In the genomic region with DNA sequence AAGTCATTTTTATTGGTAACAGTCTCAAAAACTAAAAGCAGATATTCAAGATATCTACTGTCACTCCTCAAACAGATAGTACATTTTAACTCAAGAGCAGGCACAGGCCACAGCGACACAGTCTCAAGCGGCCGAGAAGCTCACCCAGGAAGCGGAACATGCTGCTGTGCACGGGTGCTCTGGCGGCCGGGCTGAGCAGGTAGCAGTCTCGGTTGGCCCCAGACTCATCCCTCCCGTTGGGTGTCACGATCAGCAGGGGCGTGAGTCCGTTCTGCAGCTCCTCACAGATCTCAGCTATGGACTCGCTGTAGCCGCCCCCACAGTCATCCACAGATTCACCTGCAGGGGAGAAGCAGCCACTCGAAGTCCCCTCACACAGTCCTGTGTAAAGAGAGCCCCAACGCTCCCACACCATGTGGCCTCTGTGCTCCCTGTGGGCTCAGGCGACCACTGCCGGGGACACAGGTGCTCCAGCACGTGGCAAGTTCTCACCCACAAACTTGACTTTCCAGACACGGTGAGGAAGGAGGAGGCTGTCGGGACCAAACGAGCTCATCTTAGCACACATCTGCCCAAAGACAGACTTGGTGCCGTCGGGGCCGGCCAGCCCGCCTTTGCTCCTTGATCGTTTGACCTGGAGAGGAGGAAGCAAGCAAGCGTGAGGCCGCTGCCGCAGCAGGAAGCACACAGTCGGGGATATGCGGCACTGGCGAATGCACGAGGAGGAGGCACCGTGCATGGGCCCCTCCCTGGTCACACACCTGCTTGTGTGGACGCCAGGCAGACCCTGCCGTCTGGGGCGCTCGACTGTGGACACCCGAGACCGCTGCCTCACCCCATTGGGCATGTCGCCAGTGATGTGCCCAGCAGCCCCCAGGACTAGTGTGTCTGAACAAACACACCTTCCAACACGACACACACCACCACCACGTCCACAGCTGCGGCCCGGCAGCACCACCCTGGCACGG, we compare ENCODE assay signal across 23 cellular contexts. TPM values are rescaled to one million over a fixed set of nuclear protein-coding genes. Genes with fewer than 3 reads are reported as not detected.
DNase-seq lines count a peak whose midpoint lies in the region; ATAC-seq and TF ChIP-seq lines count a peak whose summit lies in the region.
"Had no signal": no experiment of that assay in that cellular context is flagged by ENCODE, and none has a peak within 500 bp of the region (broad histone marks: within the 10 kb centered on the region; RNA-seq: fewer than 3 reads in every experiment).

No MANE protein-coding gene starts in this region.

- no peaks in the 10 kb centered on the region for H3K4me1 ChIP-seq in endodermal cell (ENCODE audit: control insufficient read depth, insufficient read depth, low read length)
- H3K4me1 ChIP-seq in upper lobe of right lung, result no peaks in the 10 kb centered on the region
- H3K4me1 ChIP-seq in ovary (ENCODE audit: insufficient read depth), result no peaks in the 10 kb centered on the region

- H3K4me1 Mint-ChIP-seq in T-helper 1 cell treated with Interleukin-12 subunit alpha and Interleukin-12 subunit beta and Interleukin-4 antibody, amounts not matched to agents 30 μg/mL and 1 μg/mL, for 36 hours (ENCODE audit: low read depth), result no peaks in the 10 kb centered on the region
- H3K4me1 Mint-ChIP-seq in endodermal cell, result no peaks in the 10 kb centered on the region
- H3K4me1 Mint-ChIP-seq in nephron progenitor cell, result peaks cover 11% of the 10 kb centered on the region

- TF ChIP-seq EP300 in ovary (IDR thresholded peaks at IDR 0.05), result no peak

- H3K27me3 Mint-ChIP-seq in T-helper 1 cell treated with Interleukin-12 subunit alpha and Interleukin-12 subunit beta and Interleukin-4 antibody, amounts not matched to agents 30 μg/mL and 1 μg/mL, for 36 hours (ENCODE audit: low read depth), result no peaks in the 10 kb centered on the region
- H3K27me3 Mint-ChIP-seq in endodermal cell (ENCODE audit: insufficient read depth) (no peaks in the 10 kb centered on the region), nephron progenitor cell (ENCODE audit: low read depth, poor library complexity) (no peaks in the 10 kb centered on the region)

- no peaks in the 10 kb centered on the region for H3K9me3 ChIP-seq in endodermal cell (ENCODE audit: control insufficient read depth, low read length)
- no peaks in the 10 kb centered on the region for H3K9me3 ChIP-seq in upper lobe of right lung
- H3K9me3 ChIP-seq in ovary, result no peaks in the 10 kb centered on the region

- H3K27ac ChIP-seq in endodermal cell (ENCODE audit: low read depth, low read length), result no peak overlapping the region
- no peak overlapping the region for H3K27ac ChIP-seq in upper lobe of right lung
- H3K27ac ChIP-seq in ovary, result no peak overlapping the region
- H3K27ac ChIP-seq: 22Rv1, C4-2B, KMS-11 had no signal

- no peak overlapping the region for H3K9ac ChIP-seq in endodermal cell (ENCODE audit: extremely low read depth, low read length, poor library complexity, severe bottlenecking)
- H3K9ac ChIP-seq: KMS-11 had no signal

- TF ChIP-seq CTCF in endodermal cell (conservative IDR thresholded peaks at IDR 0.05), result no peak
- TF ChIP-seq CTCF in nephron progenitor cell (IDR thresholded peaks at IDR 0.05), result no peak
- TF ChIP-seq CTCF in upper lobe of right lung (IDR thresholded peaks at IDR 0.05), result no peak
- TF ChIP-seq CTCF in ovary (IDR thresholded peaks at IDR 0.05), result no peak

- 93 to 95% methylated on average over 35 to 47 of the region's 47 CpGs for WGBS in endodermal cell (ENCODE audit: insufficient coverage in 1 of 2, insufficient read length in 1 of 2), 2 experiments
- WGBS in ovary, 3 donors, result 90 to 92% (median 91%) methylated on average over 47 of the region's 47 CpGs

- no peak for DNase-seq in T-helper 1 cell
- peak; percentile 35 for DNase-seq in endodermal cell
- no peak for DNase-seq in nephron progenitor cell
- DNase-seq in upper lobe of right lung, result peak; percentile 55
- DNase-seq in NOMO-1 treated with dmso at 0.1 percent for 144 hours (lab: John Stamatoyannopoulos, UW; ENCODE audit: unreplicated experiment), result no peak
- DNase-seq in ovary, result no peak
- DNase-seq: AML-193, DMS 273 treated with DMSO at 0.1 percent for 48 hours, DND-41, HCEC 1CT, NCI-H1436, NCI-H1930, NCI-H446, NCI-H774, OCI-M1, SHP77 had no signal

- no peak for TF ChIP-seq POLR2A in ovary (IDR thresholded peaks at IDR 0.05)

- H3K27ac Mint-ChIP-seq in T-helper 1 cell treated with Interleukin-12 subunit alpha and Interleukin-12 subunit beta and Interleukin-4 antibody, amounts not matched to agents 30 μg/mL and 1 μg/mL, for 36 hours, result peak overlapping the region; percentile 71
- H3K27ac Mint-ChIP-seq in endodermal cell, result no peak overlapping the region
- peak overlapping the region; percentile 44 for H3K27ac Mint-ChIP-seq in nephron progenitor cell

- peaks cover 17% of the 10 kb centered on the region for H3K36me3 Mint-ChIP-seq in T-helper 1 cell treated with Interleukin-12 subunit alpha and Interleukin-12 subunit beta and Interleukin-4 antibody, amounts not matched to agents 30 μg/mL and 1 μg/mL, for 36 hours (ENCODE audit: low read depth)
- H3K36me3 Mint-ChIP-seq in endodermal cell (ENCODE audit: low read depth) (peaks cover 77% of the 10 kb centered on the region), nephron progenitor cell (ENCODE audit: low read depth) (peaks cover 58% of the 10 kb centered on the region)

- H3K4me3 Mint-ChIP-seq in T-helper 1 cell treated with Interleukin-12 subunit alpha and Interleukin-12 subunit beta and Interleukin-4 antibody, amounts not matched to agents 30 μg/mL and 1 μg/mL, for 36 hours, result no peak overlapping the region
- no peak overlapping the region for H3K4me3 Mint-ChIP-seq in endodermal cell
- no peak overlapping the region for H3K4me3 Mint-ChIP-seq in nephron progenitor cell

- H3K27me3 ChIP-seq in endodermal cell (ENCODE audit: control insufficient read depth, insufficient read depth, low read length, poor library complexity, severe bottlenecking), result no peaks in the 10 kb centered on the region
- no peaks in the 10 kb centered on the region for H3K27me3 ChIP-seq in upper lobe of right lung
- H3K27me3 ChIP-seq in ovary, result no peaks in the 10 kb centered on the region

- no peak overlapping the region for H3K4me3 ChIP-seq in endodermal cell (ENCODE audit: low read length)
- H3K4me3 ChIP-seq in upper lobe of right lung, result no peak overlapping the region
- H3K4me3 ChIP-seq in ovary, result no peak overlapping the region

- H3K9me3 Mint-ChIP-seq in T-helper 1 cell treated with Interleukin-12 subunit alpha and Interleukin-12 subunit beta and Interleukin-4 antibody, amounts not matched to agents 30 μg/mL and 1 μg/mL, for 36 hours, result no peaks in the 10 kb centered on the region
- no peaks in the 10 kb centered on the region for H3K9me3 Mint-ChIP-seq in endodermal cell
- no peaks in the 10 kb centered on the region for H3K9me3 Mint-ChIP-seq in nephron progenitor cell

- peaks cover 80% of the 10 kb centered on the region for H3K36me3 ChIP-seq in endodermal cell (ENCODE audit: control insufficient read depth, insufficient read depth, low read length)
- H3K36me3 ChIP-seq in upper lobe of right lung, result peaks cover 90% of the 10 kb centered on the region
- H3K36me3 ChIP-seq in ovary, result no peaks in the 10 kb centered on the region

- no peak for ATAC-seq in upper lobe of right lung
- no peak for ATAC-seq in GM21447 (IDR thresholded peaks at IDR 0.05; ENCODE audit: unreplicated experiment)

- intact Hi-C loops in upper lobe of right lung (cut with DNase I), result no loop called here
- intact Hi-C loops in ovary (cut with DNase I), result no loop called here

RNA-seq across cellular contexts. Expression of gene OCA2, which starts 17.7 kb away (rescaled TPM):
- total RNA-seq in endodermal cell, result under 1 TPM; 0.29 to 0.84 TPM
- 1.1 TPM for polyA plus RNA-seq in endodermal cell (2013, experiment 1 of 2)
- 0.79 TPM for polyA plus RNA-seq in endodermal cell (2013, experiment 2 of 2)
- total RNA-seq in upper lobe of right lung, result 0.55 TPM
- 1 to 10 TPM in 2 of 7 donors, under 1 TPM in 4, not detected in 1; 0.37 to 2.6 (median 0.68) TPM for total RNA-seq in ovary
- 1 to 10 TPM in 1 of 2 donors, under 1 TPM in 1; 0.31 to 3.5 TPM for polyA plus RNA-seq in ovary
- total RNA-seq: HT-29, M059J had no signal

Comparison
In these comparisons a context has a peak if more than half of its experiments do, and no peak if none do; other contexts are left out.
1. DNase-seq: peak in endodermal cell (single experiment) and upper lobe of right lung (single experiment); none in T-helper 1 cell (0 of 5), nephron progenitor cell (single experiment), NOMO-1 treated with dmso at 0.1 percent for 144 hours (single experiment) and ovary (0 of 5).